Comparison of ENCODE assay signal across 14 cellular contexts in genomic region chr19:38139122-38139521, GRCh38.
"Had no signal": no experiment of that assay in that cellular context is flagged by ENCODE, and none has a peak within 500 bp of the region (broad histone marks: within the 10 kb centered on the region; RNA-seq: fewer than 3 reads in every experiment).

No MANE protein-coding gene starts in this region.

- H3K9me3 ChIP-seq: pancreas, thoracic aorta had no signal

- H3K4me3 ChIP-seq: coronary artery, lung, pancreas, thoracic aorta had no signal

- H3K27me3 ChIP-seq: brain microvascular endothelial cell, pancreas had no signal

- H3K9me3 Mint-ChIP-seq: activated CD8-positive, alpha-beta T cell treated with anti-CD3 and anti-CD28 coated beads for 36 hours; activated naive CD8-positive, alpha-beta T cell treated with anti-CD3 and anti-CD28 coated beads, Interleukin-2, amount 10 ng/mL, durations not matched to agents 7 days and 5 days; central memory CD8-positive, alpha-beta T cell; naive B cell; WTC11 had no signal

- H3K36me3 Mint-ChIP-seq: activated naive CD8-positive, alpha-beta T cell treated with anti-CD3 and anti-CD28 coated beads, Interleukin-2, amount 10 ng/mL, durations not matched to agents 7 days and 5 days had no signal

- H3K4me3 Mint-ChIP-seq: activated CD8-positive, alpha-beta T cell treated with anti-CD3 and anti-CD28 coated beads for 36 hours; activated naive CD8-positive, alpha-beta T cell treated with anti-CD3 and anti-CD28 coated beads, Interleukin-2, amount 10 ng/mL, durations not matched to agents 7 days and 5 days; central memory CD8-positive, alpha-beta T cell; naive B cell; WTC11 had no signal

- H3K27me3 Mint-ChIP-seq: activated CD8-positive, alpha-beta T cell treated with anti-CD3 and anti-CD28 coated beads for 36 hours; activated naive CD8-positive, alpha-beta T cell treated with anti-CD3 and anti-CD28 coated beads, Interleukin-2, amount 10 ng/mL, durations not matched to agents 7 days and 5 days; central memory CD8-positive, alpha-beta T cell; naive B cell had no signal

- H3K27ac Mint-ChIP-seq: activated CD8-positive, alpha-beta T cell treated with anti-CD3 and anti-CD28 coated beads for 36 hours; activated naive CD8-positive, alpha-beta T cell treated with anti-CD3 and anti-CD28 coated beads, Interleukin-2, amount 10 ng/mL, durations not matched to agents 7 days and 5 days had no signal

- H3K27ac ChIP-seq: brain microvascular endothelial cell, coronary artery, pancreas, thoracic aorta had no signal

- H3K4me1 ChIP-seq: pancreas had no signal

- DNase-seq: activated CD4-positive, alpha-beta T cell treated with anti-CD3 and anti-CD28 coated beads for 48 hours; activated CD8-positive, alpha-beta T cell treated with anti-CD3 and anti-CD28 coated beads for 36 hours; activated gamma-delta T cell treated with Interleukin-2 at 50 U/mL for 16 hours; activated naive CD8-positive, alpha-beta T cell treated with anti-CD3 and anti-CD28 coated beads, Interleukin-2, amount 10 ng/mL, durations not matched to agents 7 days and 5 days; brain microvascular endothelial cell; naive B cell; pancreas; stimulated activated CD4-positive, alpha-beta T cell treated with anti-CD3 and anti-CD28 coated beads, Interleukin-12 subunit alpha, Interleukin-12 subunit beta, amount 100 ng/mL, for 4 hours; stimulated activated CD4-positive, alpha-beta T cell treated with anti-CD3 and anti-CD28 coated beads, Interleukin-2, amount 100 ng/mL, for 24 hours had no signal

- H3K36me3 ChIP-seq: pancreas had no signal
